Comparison of ENCODE assay signal across 23 cellular contexts in genomic region chr18:58005036-58005435, GRCh38. TPM values are rescaled to one million over a fixed set of nuclear protein-coding genes. Genes with fewer than 3 reads are reported as not detected.
A peak's percentile ranks its signal among the peaks of the same experiment; 100 is the strongest.
DNase-seq lines count a peak whose midpoint lies in the region; ATAC-seq, FAIRE-seq and TF ChIP-seq lines count a peak whose summit lies in the region.
"Had no signal": no experiment of that assay in that cellular context is flagged by ENCODE, and none has a peak within 500 bp of the region (broad histone marks: within the 10 kb centered on the region; RNA-seq: fewer than 3 reads in every experiment).

No MANE protein-coding gene starts in this region.

- dilution Hi-C loops in mammary epithelial cell (cut with HindIII; ENCODE audit: low sequenced_read_pairs) (no loop called here), keratinocyte (cut with MboI; ENCODE audit: extremely low pct_ligation_motif_present, low sequenced_read_pairs) (no loop called here)

- no peak overlapping the region for H3K4ac ChIP-seq in mesendoderm (ENCODE audit: low read depth, low read length)

- H3K56ac ChIP-seq in mesendoderm (ENCODE audit: low read length), result no peak overlapping the region

- CTCF ChIA-PET in mammary epithelial cell (lab: Charles Lee; ENCODE audit: low non-redundant PET), result interaction anchor here (0.8 kb wide), 1 partner anchor 106 kb away, joined by 4 read pairs; no protein-coding TSS in a partner anchor

- WGBS in mammary epithelial cell (ENCODE audit: low coverage, missing lambda C conversion rate), result 81% methylated on average over 2 of the region's 2 CpGs
- no CpG with 5 or more reads among the region's 2 CpGs for WGBS in mesendoderm (ENCODE audit: extremely low coverage, insufficient coverage, low lambda C conversion rate)

- H2AFZ ChIP-seq in mammary epithelial cell (ENCODE audit: low read depth, low read length) (peak overlapping the region; percentile 37), keratinocyte (ENCODE audit: control insufficient read depth, low read length) (no peak overlapping the region)

- no peak overlapping the region for H3K9ac ChIP-seq in mammary epithelial cell (ENCODE audit: insufficient read depth, low read length)
- H3K9ac ChIP-seq in keratinocyte (ENCODE audit: control insufficient read depth, extremely low read depth, insufficient read depth, low read length), result peak overlapping the region; percentile 34
- no peak overlapping the region for H3K9ac ChIP-seq in mesendoderm (ENCODE audit: low read length)

- DNase-seq in Daoy (ENCODE audit: low read depth), result peak; percentile 66
- peak; percentile 22 for DNase-seq in NCI-H226
- peak; percentile 52 for DNase-seq in mammary epithelial cell
- no peak for DNase-seq in keratinocyte (ENCODE audit: low read depth, low spot score)
- no peak for DNase-seq in mesendoderm
- DNase-seq in posterior cingulate gyrus, result no peak
- DNase-seq in activated CD4-positive, CD25-positive, alpha-beta regulatory T cell treated with anti-CD3 and anti-CD28 coated beads, Interleukin-2, amount 50 U/mL, for 72 hours, result no peak
- DNase-seq: activated CD4-positive, alpha-beta memory T cell treated with anti-CD3 and anti-CD28 coated beads, Interleukin-2, amount 10 ng/mL, durations not matched to agents 7 days and 5 days; activated T-cell treated with anti-CD3 and anti-CD28 coated beads, Interleukin-2, amount 50 U/mL, for 24 hours; caudate nucleus; CD8-positive, alpha-beta T cell; effector CD4-positive, alpha-beta T cell; KG1; left ventricle myocardium inferior; NCI-H1105; NCI-H2107; NCI-H69; stimulated activated CD4-positive, alpha-beta T cell treated with anti-CD3 and anti-CD28 coated beads, Interleukin-4, amount 100 ng/mL, for 1 hour; substantia nigra had no signal

- intact Hi-C loops in mammary epithelial cell (cut with micrococcal nuclease), result no loop called here
- intact Hi-C loops in posterior cingulate gyrus (cut with DNase I), result no loop called here

- no peak for ATAC-seq in HG02938 (IDR thresholded peaks at IDR 0.05; ENCODE audit: unreplicated experiment)
- ATAC-seq: CD8-positive, alpha-beta T cell; sciatic nerve had no signal

- H3K23ac ChIP-seq in mesendoderm (ENCODE audit: low read length), result no peak overlapping the region

- no peak for TF ChIP-seq CTCF in mammary epithelial cell (conservative IDR thresholded peaks at IDR 0.05 in 1 of 2, IDR thresholded peaks at IDR 0.05 in 1 of 2; ENCODE audit: extremely low read depth in 1 of 2, insufficient read depth in 1 of 2, low read depth in 1 of 2, low read length in 2 of 2)
- no peak for TF ChIP-seq CTCF in keratinocyte (optimal IDR thresholded peaks at IDR 0.05 in 1 of 3, IDR thresholded peaks at IDR 0.05 in 1 of 3, conservative IDR thresholded peaks at IDR 0.05 in 1 of 3; ENCODE audit: extremely low read depth in 1 of 3, insufficient read depth in 2 of 3, low read length in 3 of 3)

- BruUV-seq in mammary epithelial cell (replicated peaks; lab: Mats Ljungman, UMichigan), result no TSS peak

- no peak overlapping the region for H3K18ac ChIP-seq in mesendoderm (ENCODE audit: low read length)

- H3K9me3 ChIP-seq in mammary epithelial cell (replicated peaks; ENCODE audit: insufficient read depth, low read length) (no peaks in the 10 kb centered on the region), keratinocyte (ENCODE audit: control insufficient read depth, low read depth, low read length) (no peaks in the 10 kb centered on the region)
- H3K9me3 ChIP-seq: left ventricle myocardium inferior, vagina had no signal

- H3K4me3 ChIP-seq in mammary epithelial cell (replicated peaks in 1 of 3; ENCODE audit: insufficient read depth in 1 of 3, low read depth in 2 of 3, low read length in 3 of 3), result no peak overlapping the region
- H3K4me3 ChIP-seq in keratinocyte (ENCODE audit: control insufficient read depth in 2 of 3, extremely low read depth in 1 of 3, insufficient read depth in 2 of 3, low read depth in 1 of 3, low read length in 3 of 3), result no peak overlapping the region
- no peak overlapping the region for H3K4me3 ChIP-seq in mesendoderm (ENCODE audit: low read length)
- H3K4me3 ChIP-seq: left ventricle myocardium inferior, vagina had no signal

- H3K27me3 ChIP-seq in mammary epithelial cell (ENCODE audit: insufficient read depth, low read length), result no peaks in the 10 kb centered on the region
- H3K27me3 ChIP-seq in keratinocyte (ENCODE audit: control insufficient read depth, extremely low read depth, insufficient read depth, low read length), result no peaks in the 10 kb centered on the region
- H3K27me3 ChIP-seq in mesendoderm (ENCODE audit: insufficient read depth, low read length, poor library complexity), result no peaks in the 10 kb centered on the region
- H3K27me3 ChIP-seq: vagina had no signal

- H4K5ac ChIP-seq in mesendoderm (ENCODE audit: low read length), result no peak overlapping the region

- H4K20me1 ChIP-seq in mammary epithelial cell (ENCODE audit: insufficient read depth, low read length) (no peaks in the 10 kb centered on the region), keratinocyte (ENCODE audit: control insufficient read depth, extremely low read depth, insufficient read depth, low read length) (no peaks in the 10 kb centered on the region)

- H3K36me3 ChIP-seq in mammary epithelial cell (ENCODE audit: insufficient read depth, low read length), result no peaks in the 10 kb centered on the region
- H3K36me3 ChIP-seq in keratinocyte (ENCODE audit: control insufficient read depth in 2 of 2, extremely low read depth in 1 of 2, insufficient read depth in 2 of 2, low read length in 2 of 2), result no peaks in the 10 kb centered on the region
- H3K36me3 ChIP-seq in mesendoderm (ENCODE audit: control insufficient read depth, insufficient read depth, low read length), result no peaks in the 10 kb centered on the region
- H3K36me3 ChIP-seq: left ventricle myocardium inferior, vagina had no signal

- in situ Hi-C loops in mammary epithelial cell (cut with MboI; ENCODE audit: low sequenced_read_pairs in 2 of 2), result no loop called here

- peaks cover 28% of the 10 kb centered on the region for H3K4me1 ChIP-seq in mammary epithelial cell (ENCODE audit: insufficient read depth, low read length)
- peaks cover 25% of the 10 kb centered on the region for H3K4me1 ChIP-seq in keratinocyte (ENCODE audit: control insufficient read depth, extremely low read depth, insufficient read depth, low read length)
- no peaks in the 10 kb centered on the region for H3K4me1 ChIP-seq in mesendoderm (ENCODE audit: control insufficient read depth, low read depth, low read length)
- H3K4me1 ChIP-seq: left ventricle myocardium inferior, vagina had no signal

- no peak overlapping the region for H2BK5ac ChIP-seq in mesendoderm (ENCODE audit: low read length)

- H3K79me2 ChIP-seq in mammary epithelial cell (ENCODE audit: insufficient read depth, low read length) (no peaks in the 10 kb centered on the region), keratinocyte (ENCODE audit: control insufficient read depth, insufficient read depth, low read length) (no peaks in the 10 kb centered on the region), mesendoderm (ENCODE audit: control insufficient read depth, insufficient read depth, low read length) (no peaks in the 10 kb centered on the region)

- peak overlapping the region; percentile 89 for H3K27ac ChIP-seq in mammary epithelial cell (ENCODE audit: insufficient read depth, low read depth, low read length)
- H3K27ac ChIP-seq in keratinocyte (ENCODE audit: control insufficient read depth, insufficient read depth, low read length), result peak overlapping the region; percentile 77
- H3K27ac ChIP-seq in mesendoderm (ENCODE audit: low read depth, low read length), result no peak overlapping the region
- H3K27ac ChIP-seq: HL-60, left ventricle myocardium inferior, vagina had no signal

- no peak overlapping the region for H4K8ac ChIP-seq in mesendoderm (ENCODE audit: low read depth, low read length)

- no peaks in the 10 kb centered on the region for H3K79me1 ChIP-seq in mesendoderm (ENCODE audit: low read length)

- H2BK120ac ChIP-seq in mesendoderm (ENCODE audit: low read depth, low read length), result no peak overlapping the region

- H3K4me2 ChIP-seq in mammary epithelial cell (ENCODE audit: insufficient read depth, low read depth, low read length) (peak overlapping the region; percentile 37), keratinocyte (ENCODE audit: control insufficient read depth, extremely low read depth, insufficient read depth, low read depth, low read length) (peak overlapping the region; percentile 49), mesendoderm (ENCODE audit: low read length) (no peak overlapping the region)

- H2AK5ac ChIP-seq in mesendoderm (ENCODE audit: low read length), result no peak overlapping the region

- no peak overlapping the region for H2BK15ac ChIP-seq in mesendoderm (replicated peaks; ENCODE audit: low read depth)

- peak; percentile 58 for FAIRE-seq in keratinocyte (lab: Jason Lieb, UNC)

- H3K9me1 ChIP-seq in keratinocyte (ENCODE audit: control insufficient read depth, extremely low read depth, insufficient read depth, low read length), result no peaks in the 10 kb centered on the region

RNA-seq across cellular contexts. Expression of gene NEDD4L, which starts 39.0 kb away (rescaled TPM):
- total RNA-seq in Daoy (2014; rRNA removed; shearing (Covaris generic)), result 31.4 and 39.1 TPM in 2 replicates
- total RNA-seq in mammary epithelial cell, result 100 to 1,000 TPM; 145 to 148 TPM
- 48.4 TPM for polyA plus RNA-seq in mammary epithelial cell
- polyA minus RNA-seq in mammary epithelial cell, result 144 TPM
- 27.3 to 80.8 TPM (median 52.6 TPM) in 3 replicates for polyA plus RNA-seq in keratinocyte
- 109 TPM for polyA plus RNA-seq in keratinocyte (2011; ENCODE audit: low read depth)
- 39.3 and 48.6 TPM in 2 replicates for polyA plus RNA-seq in keratinocyte (2011; cell fraction: cytosol; rRNA removed)
- polyA plus RNA-seq in keratinocyte (2011; cell fraction: nucleus; rRNA removed), result 117 and 140 TPM in 2 replicates
- 77.8 and 96.4 TPM in 2 replicates for polyA plus RNA-seq in keratinocyte (2012; ENCODE audit: low replicate concordance)
- 65.0 to 149 TPM (median 125 TPM) in 3 replicates for polyA minus RNA-seq in keratinocyte
- 26.9 TPM for polyA minus RNA-seq in keratinocyte (2011; cell fraction: cytosol; rRNA and poly(A)+ RNA removed)
- 108 and 202 TPM in 2 replicates for polyA minus RNA-seq in keratinocyte (2011; cell fraction: nucleus; rRNA and poly(A)+ RNA removed)
- polyA plus RNA-seq in mesendoderm (2013, experiment 1 of 2), result 76.3 TPM
- polyA plus RNA-seq in mesendoderm (2013, experiment 2 of 2), result 81.0 TPM

Comparison
In these comparisons a context has a peak if more than half of its experiments do, and no peak if none do; other contexts are left out.
1. DNase-seq: peak in Daoy (single experiment), NCI-H226 (single experiment) and mammary epithelial cell (single experiment); none in keratinocyte (single experiment), mesendoderm (single experiment), posterior cingulate gyrus (0 of 10) and activated CD4-positive, CD25-positive, alpha-beta regulatory T cell treated with anti-CD3 and anti-CD28 coated beads, Interleukin-2, amount 50 U/mL, for 72 hours (single experiment).